In genomic region chr16:24875466-24875865, GRCh38 we compare ENCODE assay signal across 20 cellular contexts. TPM values are rescaled to one million over a fixed set of nuclear protein-coding genes. Genes with fewer than 3 reads are reported as not detected.
DNase-seq lines count a peak whose midpoint lies in the region; ATAC-seq and TF ChIP-seq lines count a peak whose summit lies in the region.
"Had no signal": no experiment of that assay in that cellular context is flagged by ENCODE, and none has a peak within 500 bp of the region (broad histone marks: within the 10 kb centered on the region; RNA-seq: fewer than 3 reads in every experiment).

No MANE protein-coding gene starts in this region.

- H3K36me3 ChIP-seq in left ventricle myocardium inferior = no peaks in the 10 kb centered on the region
- H3K36me3 ChIP-seq: BE2C had no signal

- H3K4me3 Mint-ChIP-seq in progenitor cell of endocrine pancreas (ENCODE audit: low read depth) (no peak overlapping the region), WTC11 (no peak overlapping the region)
- H3K4me3 Mint-ChIP-seq: CD4-positive, CD25-positive, alpha-beta regulatory T cell; CD8-positive, alpha-beta memory T cell; HFFc6 had no signal

- no peak for TF ChIP-seq CTCF in progenitor cell of endocrine pancreas (IDR thresholded peaks at IDR 0.05; ENCODE audit: unreplicated experiment)
- no peak for TF ChIP-seq CTCF in WTC11 (IDR thresholded peaks at IDR 0.05)
- no peak for TF ChIP-seq CTCF in left ventricle myocardium inferior (IDR thresholded peaks at IDR 0.05; ENCODE audit: borderline replicate concordance)

- peak; percentile 74 for DNase-seq in DMS 273 (lab: John Stamatoyannopoulos, UW; ENCODE audit: unreplicated experiment)
- DNase-seq in DMS 273 treated with DMSO at 0.1 percent for 48 hours (lab: John Stamatoyannopoulos, UW) = peak; percentile 44
- peak; percentile 72 for DNase-seq in NCI-H82 treated with DMSO at 0.1 percent for 48 hours (lab: John Stamatoyannopoulos, UW; ENCODE audit: unreplicated experiment)
- no peak for DNase-seq in progenitor cell of endocrine pancreas (ENCODE audit: low spot score, unreplicated experiment)
- DNase-seq in WTC11 (ENCODE audit: low spot score) = no peak
- no peak for DNase-seq in left ventricle myocardium inferior
- DNase-seq: ACHN; BE2C; C1 segment of cervical spinal cord; Caco-2; CD4-positive, CD25-positive, alpha-beta regulatory T cell; CD8-positive, alpha-beta memory T cell; DMS79 treated with DMSO at 0.1 percent for 48 hours; GF-D8; GOT3; H7; HFFc6; IMR-90 had no signal

- POLR2A ChIA-PET in WTC11 (lab: Charles Lee) = no interaction called here

- no peaks in the 10 kb centered on the region for H3K9me3 ChIP-seq in left ventricle myocardium inferior (replicated peaks)
- H3K9me3 ChIP-seq: BE2C, Caco-2 had no signal

- no peaks in the 10 kb centered on the region for H3K4me1 Mint-ChIP-seq in progenitor cell of endocrine pancreas (ENCODE audit: low read depth)
- H3K4me1 Mint-ChIP-seq in WTC11 = no peaks in the 10 kb centered on the region
- H3K4me1 Mint-ChIP-seq: CD4-positive, CD25-positive, alpha-beta regulatory T cell; CD8-positive, alpha-beta memory T cell had no signal

- intact Hi-C loops in left ventricle myocardium inferior (cut with micrococcal nuclease) = no loop called here

- H3K27me3 ChIP-seq in left ventricle myocardium inferior (ENCODE audit: low read depth) = peaks cover 27% of the 10 kb centered on the region
- H3K27me3 ChIP-seq: BE2C had no signal

- H3K36me3 Mint-ChIP-seq in progenitor cell of endocrine pancreas (ENCODE audit: insufficient read depth) (no peaks in the 10 kb centered on the region), WTC11 (no peaks in the 10 kb centered on the region)

- H3K4me3 ChIP-seq in left ventricle myocardium inferior = no peak overlapping the region

- no peak for ATAC-seq in WTC11
- no peak for ATAC-seq in HG03521 (IDR thresholded peaks at IDR 0.05; ENCODE audit: unreplicated experiment)
- ATAC-seq: HCT116 had no signal

- no peaks in the 10 kb centered on the region for H3K27me3 Mint-ChIP-seq in progenitor cell of endocrine pancreas
- no peaks in the 10 kb centered on the region; the same call in 1 of the 2 replicates for H3K27me3 Mint-ChIP-seq in WTC11 (ENCODE audit: low read depth)
- H3K27me3 Mint-ChIP-seq: CD4-positive, CD25-positive, alpha-beta regulatory T cell had no signal

- H3K27ac Mint-ChIP-seq in progenitor cell of endocrine pancreas = peak overlapping the region; percentile 31
- H3K27ac Mint-ChIP-seq in WTC11 = no peak overlapping the region
- H3K27ac Mint-ChIP-seq: CD4-positive, CD25-positive, alpha-beta regulatory T cell; HFFc6 had no signal

- H3K9me3 Mint-ChIP-seq in progenitor cell of endocrine pancreas (ENCODE audit: low read depth) (peaks cover 3% of the 10 kb centered on the region), WTC11 (peaks cover 9% of the 10 kb centered on the region)
- H3K9me3 Mint-ChIP-seq: HFFc6 had no signal

- H3K27ac ChIP-seq in left ventricle myocardium inferior (replicated peaks) = no peak overlapping the region

- no peaks in the 10 kb centered on the region for H3K4me1 ChIP-seq in left ventricle myocardium inferior
- H3K4me1 ChIP-seq: BE2C, Caco-2 had no signal

- CTCF ChIA-PET in WTC11 (lab: Charles Lee) = no interaction called here

TF ChIP-seq in WTC11, 78 proteins besides CTCF, POLR2A, EP300 and RAD21 (continues in another document):
- TF ChIP-seq, protein P1, sequence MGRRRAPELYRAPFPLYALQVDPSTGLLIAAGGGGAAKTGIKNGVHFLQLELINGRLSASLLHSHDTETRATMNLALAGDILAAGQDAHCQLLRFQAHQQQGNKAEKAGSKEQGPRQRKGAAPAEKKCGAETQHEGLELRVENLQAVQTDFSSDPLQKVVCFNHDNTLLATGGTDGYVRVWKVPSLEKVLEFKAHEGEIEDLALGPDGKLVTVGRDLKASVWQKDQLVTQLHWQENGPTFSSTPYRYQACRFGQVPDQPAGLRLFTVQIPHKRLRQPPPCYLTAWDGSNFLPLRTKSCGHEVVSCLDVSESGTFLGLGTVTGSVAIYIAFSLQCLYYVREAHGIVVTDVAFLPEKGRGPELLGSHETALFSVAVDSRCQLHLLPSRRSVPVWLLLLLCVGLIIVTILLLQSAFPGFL (CRISPR knock-in tag; IDR thresholded peaks at IDR 0.05; ENCODE audit: borderline replicate concordance) = no peak
- TF ChIP-seq FOXK1 (CRISPR knock-in tag; IDR thresholded peaks at IDR 0.05) (no peak), E2F5 (CRISPR knock-in tag; IDR thresholded peaks at IDR 0.05) (no peak), TP53 (CRISPR knock-in tag; IDR thresholded peaks at IDR 0.05) (no peak), AFF4 (CRISPR knock-in tag; IDR thresholded peaks at IDR 0.05; ENCODE audit: borderline replicate concordance) (no peak), CDX4 (CRISPR knock-in tag; IDR thresholded peaks at IDR 0.05; ENCODE audit: borderline replicate concordance) (no peak), JAZF1 (CRISPR knock-in tag; IDR thresholded peaks at IDR 0.05) (no peak), MXD4 (CRISPR knock-in tag; IDR thresholded peaks at IDR 0.05; ENCODE audit: borderline replicate concordance) (no peak), ZNF416 (CRISPR knock-in tag; IDR thresholded peaks at IDR 0.05) (no peak)
- TF ChIP-seq, protein P2, sequence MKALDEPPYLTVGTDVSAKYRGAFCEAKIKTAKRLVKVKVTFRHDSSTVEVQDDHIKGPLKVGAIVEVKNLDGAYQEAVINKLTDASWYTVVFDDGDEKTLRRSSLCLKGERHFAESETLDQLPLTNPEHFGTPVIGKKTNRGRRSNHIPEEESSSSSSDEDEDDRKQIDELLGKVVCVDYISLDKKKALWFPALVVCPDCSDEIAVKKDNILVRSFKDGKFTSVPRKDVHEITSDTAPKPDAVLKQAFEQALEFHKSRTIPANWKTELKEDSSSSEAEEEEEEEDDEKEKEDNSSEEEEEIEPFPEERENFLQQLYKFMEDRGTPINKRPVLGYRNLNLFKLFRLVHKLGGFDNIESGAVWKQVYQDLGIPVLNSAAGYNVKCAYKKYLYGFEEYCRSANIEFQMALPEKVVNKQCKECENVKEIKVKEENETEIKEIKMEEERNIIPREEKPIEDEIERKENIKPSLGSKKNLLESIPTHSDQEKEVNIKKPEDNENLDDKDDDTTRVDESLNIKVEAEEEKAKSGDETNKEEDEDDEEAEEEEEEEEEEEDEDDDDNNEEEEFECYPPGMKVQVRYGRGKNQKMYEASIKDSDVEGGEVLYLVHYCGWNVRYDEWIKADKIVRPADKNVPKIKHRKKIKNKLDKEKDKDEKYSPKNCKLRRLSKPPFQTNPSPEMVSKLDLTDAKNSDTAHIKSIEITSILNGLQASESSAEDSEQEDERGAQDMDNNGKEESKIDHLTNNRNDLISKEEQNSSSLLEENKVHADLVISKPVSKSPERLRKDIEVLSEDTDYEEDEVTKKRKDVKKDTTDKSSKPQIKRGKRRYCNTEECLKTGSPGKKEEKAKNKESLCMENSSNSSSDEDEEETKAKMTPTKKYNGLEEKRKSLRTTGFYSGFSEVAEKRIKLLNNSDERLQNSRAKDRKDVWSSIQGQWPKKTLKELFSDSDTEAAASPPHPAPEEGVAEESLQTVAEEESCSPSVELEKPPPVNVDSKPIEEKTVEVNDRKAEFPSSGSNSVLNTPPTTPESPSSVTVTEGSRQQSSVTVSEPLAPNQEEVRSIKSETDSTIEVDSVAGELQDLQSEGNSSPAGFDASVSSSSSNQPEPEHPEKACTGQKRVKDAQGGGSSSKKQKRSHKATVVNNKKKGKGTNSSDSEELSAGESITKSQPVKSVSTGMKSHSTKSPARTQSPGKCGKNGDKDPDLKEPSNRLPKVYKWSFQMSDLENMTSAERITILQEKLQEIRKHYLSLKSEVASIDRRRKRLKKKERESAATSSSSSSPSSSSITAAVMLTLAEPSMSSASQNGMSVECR (CRISPR knock-in tag; IDR thresholded peaks at IDR 0.05; ENCODE audit: borderline replicate concordance) = no peak

RNA-seq across cellular contexts. Expression of gene SLC5A11, which starts 29.7 kb away (rescaled TPM):
- total RNA-seq in progenitor cell of endocrine pancreas (0.38 TPM in 1 of 2 replicates, not detected in the other), WTC11 (2021) (0.11 to 0.23 TPM in 2 of 3 replicates, not detected in the other), left ventricle myocardium inferior (0.14 TPM)
- total RNA-seq: CD4-positive, CD25-positive, alpha-beta regulatory T cell; H7 had no signal

Comparison
In these comparisons a context has a peak if more than half of its experiments do, and no peak if none do; other contexts are left out.
1. DNase-seq: peak in DMS 273 (single experiment), DMS 273 treated with DMSO at 0.1 percent for 48 hours (single experiment) and NCI-H82 treated with DMSO at 0.1 percent for 48 hours (single experiment); none in progenitor cell of endocrine pancreas (single experiment), WTC11 (single experiment) and left ventricle myocardium inferior (single experiment).